Comparison of ENCODE assay signal across 8 cellular contexts in genomic region chr12:118055865-118056773, GRCh38.
DNase-seq lines count a peak whose midpoint lies in the region; ATAC-seq and TF ChIP-seq lines count a peak whose summit lies in the region.
"Had no signal": no experiment of that assay in that cellular context is flagged by ENCODE, and none has a peak within 500 bp of the region (broad histone marks: within the 10 kb centered on the region; RNA-seq: fewer than 3 reads in every experiment).

No MANE protein-coding gene starts in this region.

- no peak overlapping the region for H3K4me3 ChIP-seq in parathyroid adenoma (ENCODE audit: low read depth, low read length)

- no peak for TF ChIP-seq CTCF in parathyroid adenoma (IDR thresholded peaks at IDR 0.05)

- H3K9me3 ChIP-seq in parathyroid adenoma (ENCODE audit: control insufficient read depth, low read length), result no peaks in the 10 kb centered on the region

- H3K27ac ChIP-seq in caudate nucleus (ENCODE audit: low read depth, low read length) (peak overlapping the region; percentile 11), parathyroid adenoma (peak overlapping the region; percentile 20)
- H3K27ac ChIP-seq: epithelial cell of prostate had no signal

- H3K4me1 ChIP-seq in parathyroid adenoma, result peaks cover 16% of the 10 kb centered on the region

- ATAC-seq in HG02759 (IDR thresholded peaks at IDR 0.05; ENCODE audit: unreplicated experiment), result no peak

- H3K9ac ChIP-seq in parathyroid adenoma, result no peak overlapping the region

- H2AFZ ChIP-seq in parathyroid adenoma, result no peak overlapping the region

- no peaks in the 10 kb centered on the region for H3K36me3 ChIP-seq in parathyroid adenoma (ENCODE audit: control insufficient read depth, insufficient read depth, low read length)

- peaks cover 6% of the 10 kb centered on the region for H3K79me2 ChIP-seq in parathyroid adenoma

- DNase-seq in DMS 273 treated with DMSO at 0.1 percent for 48 hours (lab: John Stamatoyannopoulos, UW) (peak; percentile 69), NCI-H1092 (lab: John Stamatoyannopoulos, UW) (peak; percentile 12), caudate nucleus (lab: John Stamatoyannopoulos, UW) (no peak), amygdala (lab: John Stamatoyannopoulos, UW) (no peak), GM19240 (ENCODE audit: insufficient read length, low spot score) (no peak)

- H3K4me2 ChIP-seq in parathyroid adenoma (ENCODE audit: low read length), result no peak overlapping the region

- no peaks in the 10 kb centered on the region for H3K27me3 ChIP-seq in parathyroid adenoma (ENCODE audit: control insufficient read depth, insufficient read depth, low read length)

Comparison
In these comparisons a context has a peak if more than half of its experiments do, and no peak if none do; other contexts are left out.
1. DNase-seq: peak in DMS 273 treated with DMSO at 0.1 percent for 48 hours (single experiment) and NCI-H1092 (single experiment); none in caudate nucleus (0 of 61), amygdala (0 of 56) and GM19240 (single experiment).